1 cellular context compared by ENCODE assay signal in the genomic region with DNA sequence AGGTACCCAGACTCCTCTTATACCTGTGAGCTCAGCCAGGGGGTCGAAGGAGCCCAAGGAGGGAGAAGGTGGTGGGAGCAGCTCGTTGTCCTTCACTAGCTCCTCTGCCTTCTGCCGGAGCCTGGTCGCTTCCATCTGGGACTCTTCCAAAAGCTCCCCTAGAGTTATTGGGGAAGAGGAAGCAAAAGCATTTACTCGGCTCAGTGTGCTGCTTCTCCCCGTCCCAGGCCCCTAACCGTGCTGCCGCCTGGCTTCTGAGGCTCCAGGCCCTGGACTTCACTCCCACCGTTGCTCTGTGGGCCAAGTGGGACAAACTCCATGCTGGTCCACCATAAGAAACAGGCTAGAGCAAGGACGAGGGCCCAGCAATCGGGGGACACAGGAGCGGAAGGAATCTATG.
TF ChIP-seq lines count a peak whose summit lies in the region.

No MANE protein-coding gene starts in this region.

TF ChIP-seq in SK-N-SH treated with all-trans-retinoic acid at 6 μM for 48 hours, 23 proteins besides CTCF, POLR2A, EP300 and RAD21 (continued from another document):
- TF ChIP-seq, protein P1, sequence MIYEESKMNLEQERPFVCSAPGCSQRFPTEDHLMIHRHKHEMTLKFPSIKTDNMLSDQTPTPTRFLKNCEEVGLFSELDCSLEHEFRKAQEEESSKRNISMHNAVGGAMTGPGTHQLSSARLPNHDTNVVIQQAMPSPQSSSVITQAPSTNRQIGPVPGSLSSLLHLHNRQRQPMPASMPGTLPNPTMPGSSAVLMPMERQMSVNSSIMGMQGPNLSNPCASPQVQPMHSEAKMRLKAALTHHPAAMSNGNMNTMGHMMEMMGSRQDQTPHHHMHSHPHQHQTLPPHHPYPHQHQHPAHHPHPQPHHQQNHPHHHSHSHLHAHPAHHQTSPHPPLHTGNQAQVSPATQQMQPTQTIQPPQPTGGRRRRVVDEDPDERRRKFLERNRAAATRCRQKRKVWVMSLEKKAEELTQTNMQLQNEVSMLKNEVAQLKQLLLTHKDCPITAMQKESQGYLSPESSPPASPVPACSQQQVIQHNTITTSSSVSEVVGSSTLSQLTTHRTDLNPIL (CRISPR knock-in tag; IDR thresholded peaks at IDR 0.05; ENCODE audit: low read depth): no peak
